In genomic region chr17:75152523-75152922, GRCh38 we compare ENCODE assay signal across 1 cellular context.
TF ChIP-seq lines count a peak whose summit lies in the region.

No MANE protein-coding gene starts in this region.

TF ChIP-seq in K562, 482 proteins besides CTCF, POLR2A, EP300 and RAD21:
- TF ChIP-seq NR2C2 (CRISPR knock-in tag; IDR thresholded peaks at IDR 0.05) = no peak
- no peak for TF ChIP-seq NR2C2 (tag; IDR thresholded peaks at IDR 0.05)
- no peak for TF ChIP-seq ZNF589 (CRISPR knock-in tag; IDR thresholded peaks at IDR 0.05; ENCODE audit: low read depth)
- TF ChIP-seq NONO (IDR thresholded peaks at IDR 0.05; ENCODE audit: low read depth in 2 of 2, low read length in 1 of 2) = peak in 1 of 2 experiments; percentile 56; a peak in 2 of 4 replicates
- TF ChIP-seq, protein P1, sequence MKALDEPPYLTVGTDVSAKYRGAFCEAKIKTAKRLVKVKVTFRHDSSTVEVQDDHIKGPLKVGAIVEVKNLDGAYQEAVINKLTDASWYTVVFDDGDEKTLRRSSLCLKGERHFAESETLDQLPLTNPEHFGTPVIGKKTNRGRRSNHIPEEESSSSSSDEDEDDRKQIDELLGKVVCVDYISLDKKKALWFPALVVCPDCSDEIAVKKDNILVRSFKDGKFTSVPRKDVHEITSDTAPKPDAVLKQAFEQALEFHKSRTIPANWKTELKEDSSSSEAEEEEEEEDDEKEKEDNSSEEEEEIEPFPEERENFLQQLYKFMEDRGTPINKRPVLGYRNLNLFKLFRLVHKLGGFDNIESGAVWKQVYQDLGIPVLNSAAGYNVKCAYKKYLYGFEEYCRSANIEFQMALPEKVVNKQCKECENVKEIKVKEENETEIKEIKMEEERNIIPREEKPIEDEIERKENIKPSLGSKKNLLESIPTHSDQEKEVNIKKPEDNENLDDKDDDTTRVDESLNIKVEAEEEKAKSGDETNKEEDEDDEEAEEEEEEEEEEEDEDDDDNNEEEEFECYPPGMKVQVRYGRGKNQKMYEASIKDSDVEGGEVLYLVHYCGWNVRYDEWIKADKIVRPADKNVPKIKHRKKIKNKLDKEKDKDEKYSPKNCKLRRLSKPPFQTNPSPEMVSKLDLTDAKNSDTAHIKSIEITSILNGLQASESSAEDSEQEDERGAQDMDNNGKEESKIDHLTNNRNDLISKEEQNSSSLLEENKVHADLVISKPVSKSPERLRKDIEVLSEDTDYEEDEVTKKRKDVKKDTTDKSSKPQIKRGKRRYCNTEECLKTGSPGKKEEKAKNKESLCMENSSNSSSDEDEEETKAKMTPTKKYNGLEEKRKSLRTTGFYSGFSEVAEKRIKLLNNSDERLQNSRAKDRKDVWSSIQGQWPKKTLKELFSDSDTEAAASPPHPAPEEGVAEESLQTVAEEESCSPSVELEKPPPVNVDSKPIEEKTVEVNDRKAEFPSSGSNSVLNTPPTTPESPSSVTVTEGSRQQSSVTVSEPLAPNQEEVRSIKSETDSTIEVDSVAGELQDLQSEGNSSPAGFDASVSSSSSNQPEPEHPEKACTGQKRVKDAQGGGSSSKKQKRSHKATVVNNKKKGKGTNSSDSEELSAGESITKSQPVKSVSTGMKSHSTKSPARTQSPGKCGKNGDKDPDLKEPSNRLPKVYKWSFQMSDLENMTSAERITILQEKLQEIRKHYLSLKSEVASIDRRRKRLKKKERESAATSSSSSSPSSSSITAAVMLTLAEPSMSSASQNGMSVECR (CRISPR knock-in tag; IDR thresholded peaks at IDR 0.05) = no peak
- TF ChIP-seq CGGBP1 (CRISPR knock-in tag; IDR thresholded peaks at IDR 0.05) = no peak
- no peak for TF ChIP-seq ZNF140 (CRISPR knock-in tag; IDR thresholded peaks at IDR 0.05)
- TF ChIP-seq RBM22 (IDR thresholded peaks at IDR 0.05; ENCODE audit: low read depth, low read length, poor library complexity, severe bottlenecking) = peak; percentile 50
- no peak for TF ChIP-seq CBX3 (IDR thresholded peaks at IDR 0.05; ENCODE audit: borderline replicate concordance in 1 of 2, low read length in 2 of 2)
- peak; percentile 54 for TF ChIP-seq U2AF1 (optimal IDR thresholded peaks at IDR 0.05; ENCODE audit: low read depth, low read length)
- TF ChIP-seq MEF2A (IDR thresholded peaks at IDR 0.05; ENCODE audit: control insufficient read depth, low read depth, low read length) = no peak
- no peak for TF ChIP-seq XRCC5 (IDR thresholded peaks at IDR 0.05; ENCODE audit: low read depth, low read length)
- 0 out of 2 replicates have a peak, but pooled peaks have one; percentile 11 for TF ChIP-seq MGA (IDR thresholded peaks at IDR 0.05)
- no peak for TF ChIP-seq HNRNPK (IDR thresholded peaks at IDR 0.05; ENCODE audit: low read depth, low read length, poor library complexity, severe bottlenecking)
- TF ChIP-seq ZNF324 (CRISPR knock-in tag; IDR thresholded peaks at IDR 0.05) = no peak
- TF ChIP-seq, protein P2, sequence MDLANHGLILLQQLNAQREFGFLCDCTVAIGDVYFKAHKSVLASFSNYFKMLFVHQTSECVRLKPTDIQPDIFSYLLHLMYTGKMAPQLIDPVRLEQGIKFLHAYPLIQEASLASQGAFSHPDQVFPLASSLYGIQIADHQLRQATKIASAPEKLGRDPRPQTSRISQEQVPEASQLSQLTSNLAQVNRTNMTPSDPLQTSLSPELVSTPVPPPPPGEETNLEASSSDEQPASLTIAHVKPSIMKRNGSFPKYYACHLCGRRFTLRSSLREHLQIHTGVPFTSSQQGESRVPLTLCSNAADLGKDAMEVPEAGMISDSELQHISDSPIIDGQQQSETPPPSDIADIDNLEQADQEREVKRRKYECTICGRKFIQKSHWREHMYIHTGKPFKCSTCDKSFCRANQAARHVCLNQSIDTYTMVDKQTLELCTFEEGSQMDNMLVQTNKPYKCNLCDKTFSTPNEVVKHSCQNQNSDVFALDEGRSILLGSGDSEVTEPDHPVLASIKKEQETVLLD (IDR thresholded peaks at IDR 0.05) = no peak
- no peak for TF ChIP-seq CBFB (CRISPR knock-in tag; IDR thresholded peaks at IDR 0.05)
- TF ChIP-seq ZNF3 (CRISPR knock-in tag; IDR thresholded peaks at IDR 0.05) = no peak
- 0 out of 2 replicates have a peak, but pooled peaks have one; percentile 34 for TF ChIP-seq TEAD4 (IDR thresholded peaks at IDR 0.05; ENCODE audit: low read length)
- TF ChIP-seq TEAD4 (CRISPR knock-in tag; IDR thresholded peaks at IDR 0.05; ENCODE audit: borderline replicate concordance) = no peak
- TF ChIP-seq TGIF2 (CRISPR knock-in tag; IDR thresholded peaks at IDR 0.05) = no peak
- TF ChIP-seq SMAD1 (IDR thresholded peaks at IDR 0.05; ENCODE audit: low read depth, low read length, partially characterized antibody) = no peak
- no peak for TF ChIP-seq MAFF (IDR thresholded peaks at IDR 0.05; ENCODE audit: low read length)
- no peak for TF ChIP-seq HMG20B (CRISPR knock-in tag; IDR thresholded peaks at IDR 0.05)
- TF ChIP-seq JUN (IDR thresholded peaks at IDR 0.05; ENCODE audit: borderline replicate concordance, low read depth, low read length) = no peak
- no peak for TF ChIP-seq JUN (CRISPR knock-in tag; IDR thresholded peaks at IDR 0.05; ENCODE audit: borderline replicate concordance)
- TF ChIP-seq YBX1 (IDR thresholded peaks at IDR 0.05) = no peak
- TF ChIP-seq ZNF224 (CRISPR knock-in tag; IDR thresholded peaks at IDR 0.05) = no peak
- no peak for TF ChIP-seq ZBTB17 (CRISPR knock-in tag; IDR thresholded peaks at IDR 0.05)
- TF ChIP-seq SPI1 (IDR thresholded peaks at IDR 0.05; ENCODE audit: borderline replicate concordance, low read depth, low read length) = no peak
- TF ChIP-seq ZNF274 (IDR thresholded peaks at IDR 0.05; ENCODE audit: borderline replicate concordance, low read depth, low read length) = no peak
- no peak; the same call in 1 of the 2 replicates for TF ChIP-seq ZNF316 (IDR thresholded peaks at IDR 0.05)
- TF ChIP-seq HMG20A (CRISPR knock-in tag; conservative IDR thresholded peaks at IDR 0.05) = no peak
- TF ChIP-seq RBFOX2 (IDR thresholded peaks at IDR 0.05; ENCODE audit: low read depth, low read length) = peak; percentile 37; the same call in 1 of the 2 replicates
- TF ChIP-seq PHB2 (IDR thresholded peaks at IDR 0.05; ENCODE audit: low read depth) = no peak
- no peak for TF ChIP-seq PKNOX1 (IDR thresholded peaks at IDR 0.05)
- TF ChIP-seq ILF3 (IDR thresholded peaks at IDR 0.05; ENCODE audit: borderline replicate concordance) = no peak
